ENCODE assay signal across 8 cellular contexts in the genomic region with DNA sequence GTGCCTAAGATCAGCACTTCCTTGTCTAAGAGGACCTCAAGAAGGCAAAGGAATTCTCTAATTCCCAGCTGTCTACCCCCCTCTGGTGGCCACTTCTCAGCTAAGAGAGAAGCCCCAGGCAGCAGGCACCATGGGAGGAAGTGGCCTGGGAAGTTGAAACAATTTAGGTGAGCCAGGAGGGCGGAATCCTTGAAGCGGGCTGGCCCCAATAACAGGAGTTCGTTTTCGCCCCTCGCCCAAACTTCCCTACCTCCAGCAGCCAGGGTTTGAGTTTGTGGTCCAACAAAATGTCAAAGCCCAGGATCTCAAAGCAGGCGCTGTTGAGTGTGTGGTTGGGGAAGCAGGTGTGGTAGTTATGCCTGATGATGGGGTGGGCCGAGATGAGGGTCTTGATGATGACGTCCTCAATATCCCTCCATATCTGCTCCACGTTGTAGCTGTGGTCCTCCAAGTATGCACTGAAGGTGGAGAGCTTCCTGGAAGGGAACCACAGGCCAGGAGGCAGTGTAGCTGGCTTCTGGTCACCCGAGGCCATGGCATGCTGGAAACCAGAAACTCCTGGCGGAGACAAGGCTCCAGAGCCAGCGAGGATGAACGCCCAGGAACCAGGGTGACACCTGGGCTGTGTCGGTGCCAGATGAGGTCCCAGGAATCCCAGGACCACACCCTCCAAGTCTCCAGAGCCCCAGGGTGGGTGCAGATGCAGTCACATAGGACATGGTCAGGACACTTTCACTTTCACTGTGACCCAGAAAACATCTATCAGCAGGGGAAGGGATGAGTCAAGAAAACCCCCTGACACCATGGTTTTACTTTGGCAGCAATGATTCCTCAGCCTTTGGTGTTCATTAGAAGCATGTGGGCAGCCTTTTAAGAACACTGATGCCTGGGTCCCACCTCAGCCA. TPM values are rescaled to one million over a fixed set of nuclear protein-coding genes. Genes with fewer than 3 reads are reported as not detected.
DNase-seq lines count a peak whose midpoint lies in the region; ATAC-seq, FAIRE-seq and TF ChIP-seq lines count a peak whose summit lies in the region.

No MANE protein-coding gene starts in this region.

- H3K4me1 ChIP-seq in ACC112 (ENCODE audit: control insufficient read depth, insufficient read depth, low read length, unreplicated experiment), result peaks cover 26% of the 10 kb centered on the region
- H3K4me1 ChIP-seq in HepG2 (ENCODE audit: insufficient read depth, low read length), result peaks cover 61% of the 10 kb centered on the region

- BruUV-seq in HepG2 (replicated peaks; lab: Mats Ljungman, UMichigan), result no TSS peak

- WGBS in HepG2 (ENCODE audit: low lambda C conversion rate), result 23% methylated on average over 14 of the region's 14 CpGs

- H3K27ac ChIP-seq in ACC112 (ENCODE audit: low read depth, low read length) (no peak overlapping the region), HepG2 (ENCODE audit: extremely low read length, insufficient read depth, low read length) (no peak overlapping the region)

- H3K4me3 Mint-ChIP-seq in stimulated activated naive CD8-positive, alpha-beta T cell treated with anti-CD3 and anti-CD28 coated beads, Interleukin-15, Interleukin-2, amounts not matched to agents 100 ng/mL and 50 ng/mL, for 24 hours, result no peak overlapping the region

- TF ChIP-seq RAD21 in HepG2 (CRISPR knock-in tag; IDR thresholded peaks at IDR 0.05), result peak; percentile 71

- CTCF ChIA-PET in HepG2 (lab: Yijun Ruan, JAX; ENCODE audit: low intra/inter-chr PET ratio, low total read pairs), result interaction anchor here (1.1 to 3.6 kb wide), 8 partner anchors 14 to 120 kb away, joined by 3 to 37 read pairs (median 10); a partner anchor contains a TSS

- TF ChIP-seq POLR2A in HepG2 (IDR thresholded peaks at IDR 0.05; ENCODE audit: insufficient read depth in 1 of 2, low read depth in 2 of 2, low read length in 2 of 2), result no peak

- H3K79me2 ChIP-seq in ACC112 (ENCODE audit: control insufficient read depth, insufficient read depth, low read length, unreplicated experiment) (no peaks in the 10 kb centered on the region), HepG2 (ENCODE audit: insufficient read depth, low read length) (no peaks in the 10 kb centered on the region)

- H3K9me3 ChIP-seq in HepG2 (ENCODE audit: low read length), result no peaks in the 10 kb centered on the region

- peaks cover 18% of the 10 kb centered on the region for H3K4me1 Mint-ChIP-seq in stimulated activated naive CD8-positive, alpha-beta T cell treated with anti-CD3 and anti-CD28 coated beads, Interleukin-15, Interleukin-2, amounts not matched to agents 100 ng/mL and 50 ng/mL, for 24 hours (ENCODE audit: low read depth)

- H3K27me3 ChIP-seq in ACC112 (ENCODE audit: insufficient read depth, low read length) (peaks cover 30% of the 10 kb centered on the region), HepG2 (ENCODE audit: control insufficient read depth in 1 of 2, insufficient read depth in 2 of 2, low read length in 2 of 2) (peaks cover 1 to 11% of the 10 kb centered on the region in 2 experiments; a peak in 2 of 5 replicates)

- TF ChIP-seq EP300 in HepG2 (IDR thresholded peaks at IDR 0.05; ENCODE audit: low read depth in 2 of 2, low read length in 2 of 2), result no peak
- TF ChIP-seq EP300 in HepG2 (CRISPR knock-in tag; IDR thresholded peaks at IDR 0.05; ENCODE audit: borderline replicate concordance), result no peak

- no peaks in the 10 kb centered on the region for H3K36me3 Mint-ChIP-seq in stimulated activated naive CD8-positive, alpha-beta T cell treated with anti-CD3 and anti-CD28 coated beads, Interleukin-15, Interleukin-2, amounts not matched to agents 100 ng/mL and 50 ng/mL, for 24 hours (ENCODE audit: low read depth)

- FAIRE-seq in HepG2 (lab: Jason Lieb, UNC), result peak; percentile 68

- H3K4me3 ChIP-seq in ACC112 (ENCODE audit: low read depth, low read length) (peak overlapping the region; percentile 18; the same call in 1 of the 2 replicates), HepG2 (replicated peaks in 1 of 3; ENCODE audit: insufficient read depth in 1 of 3, low read depth in 2 of 3, low read length in 3 of 3) (peak overlapping the region; percentile 34 to 70 (median 58))

- peak; percentile 71 for ATAC-seq in HepG2
- ATAC-seq in GM18861 (IDR thresholded peaks at IDR 0.05; ENCODE audit: unreplicated experiment), result no peak

- H3K4me2 ChIP-seq in HepG2 (ENCODE audit: low read depth, low read length), result peak overlapping the region; percentile 94

- H3K9ac ChIP-seq in HepG2 (ENCODE audit: insufficient read depth, low read depth, low read length), result peak overlapping the region; percentile 57

- DNase-seq in G401 (ENCODE audit: low spot score) (peak; percentile 63), LHCN-M2 (ENCODE audit: low read depth) (peak; percentile 84), SKM-1 treated with dmso at 0.1 percent for 144 hours (lab: John Stamatoyannopoulos, UW; ENCODE audit: unreplicated experiment) (peak; percentile 55), dedifferentiated amniotic fluid mesenchymal stem cell (ENCODE audit: extremely low spot score) (peak; percentile 82), HepG2 (ENCODE audit: low spot score) (peak; percentile 80)

- no peaks in the 10 kb centered on the region for H3K9me3 Mint-ChIP-seq in stimulated activated naive CD8-positive, alpha-beta T cell treated with anti-CD3 and anti-CD28 coated beads, Interleukin-15, Interleukin-2, amounts not matched to agents 100 ng/mL and 50 ng/mL, for 24 hours

- peaks cover 42% of the 10 kb centered on the region for H3K27me3 Mint-ChIP-seq in stimulated activated naive CD8-positive, alpha-beta T cell treated with anti-CD3 and anti-CD28 coated beads, Interleukin-15, Interleukin-2, amounts not matched to agents 100 ng/mL and 50 ng/mL, for 24 hours

- intact Hi-C loops in HepG2 (cut with micrococcal nuclease; ENCODE audit: unreplicated experiment), result loop anchor here (1.0 to 2.0 kb wide), 3 partner anchors 67 to 120 kb away; no protein-coding TSS in a partner anchor

- in situ Hi-C loops in G401 (cut with HindIII; ENCODE audit: low sequenced_read_pairs) (no loop called here), HepG2 (cut with HindIII; ENCODE audit: extremely low pct_ligation_motif_present, low pct_unique_long_range_greater_than_20kb) (loop anchor here (5.0 kb wide), 1 partner anchor 119 kb away; no protein-coding TSS in a partner anchor)

- H2AFZ ChIP-seq in ACC112 (ENCODE audit: low read length, unreplicated experiment), result peak overlapping the region; percentile 30
- H2AFZ ChIP-seq in HepG2 (ENCODE audit: low read length), result peak overlapping the region; percentile 78

- POLR2A ChIA-PET in HepG2 (lab: Yijun Ruan, JAX), result interaction anchor here (1.1 to 1.4 kb wide), 3 partner anchors 10 to 101 kb away, joined by 3 to 5 read pairs (median 5); a partner anchor contains a TSS

- H4K20me1 ChIP-seq in HepG2 (ENCODE audit: insufficient read depth, low read length), result no peaks in the 10 kb centered on the region

- H3K27ac Mint-ChIP-seq in stimulated activated naive CD8-positive, alpha-beta T cell treated with anti-CD3 and anti-CD28 coated beads, Interleukin-15, Interleukin-2, amounts not matched to agents 100 ng/mL and 50 ng/mL, for 24 hours, result peak overlapping the region; percentile 34

- TF ChIP-seq CTCF in HepG2 (CRISPR knock-in tag; IDR thresholded peaks at IDR 0.05), result peak; percentile 93

- no peaks in the 10 kb centered on the region for H3K36me3 ChIP-seq in ACC112 (ENCODE audit: insufficient read depth, low read length)
- H3K36me3 ChIP-seq in HepG2 (replicated peaks in 1 of 2; ENCODE audit: control insufficient read depth in 1 of 2, insufficient read depth in 2 of 2, low read length in 2 of 2), result no peaks in the 10 kb centered on the region

RNA-seq across cellular contexts. Expression of a gene that starts 25.6 kb away (rescaled TPM):
- total RNA-seq in G401 (2014; rRNA removed; shearing (Covaris generic)), result 6.9 and 9.4 TPM in 2 replicates
- total RNA-seq in LHCN-M2 (2014; rRNA removed), result not detected in 2 replicates
- 0.01 TPM for polyA plus RNA-seq in LHCN-M2 (2012)
- 0.04 TPM in 1 of 2 replicates, not detected in the other for total RNA-seq in HepG2 (2016; rRNA removed; fragmentation: Illumina TruSeq; extraction: Trizol)
- total RNA-seq in HepG2 (2016; cell fraction: cytosol; rRNA removed; fragmentation: Illumina TruSeq; extraction: Trizol; ENCODE audit: low read depth), result not detected in 2 replicates
- total RNA-seq in HepG2 (2016; cell fraction: insoluble cytoplasmic fraction; rRNA removed; fragmentation: Illumina TruSeq; extraction: Trizol), result 0.09 TPM in 1 of 2 replicates, not detected in the other
- 0.12 TPM in 1 of 2 replicates, not detected in the other for total RNA-seq in HepG2 (2016; cell fraction: membrane; rRNA removed; fragmentation: Illumina TruSeq; extraction: Trizol)
- not detected in 2 replicates for total RNA-seq in HepG2 (2016; cell fraction: nucleus; rRNA removed; fragmentation: Illumina TruSeq; extraction: Trizol)
- polyA plus RNA-seq in HepG2 (2011; rRNA removed), result 0.08 and 0.25 TPM in 2 replicates
- 0.05 and 0.14 TPM in 2 replicates for polyA plus RNA-seq in HepG2 (2011; cell fraction: cytosol; rRNA removed)
- 0.23 and 0.45 TPM in 2 replicates for polyA plus RNA-seq in HepG2 (2011; cell fraction: nucleus; rRNA removed)
- 0.19 and 0.25 TPM in 2 replicates for polyA plus RNA-seq in HepG2 (2012)
- polyA plus RNA-seq in HepG2 (2016; cell fraction: cytosol; fragmentation: Illumina TruSeq; extraction: Trizol; ENCODE audit: low read depth), result 0.07 TPM in 1 of 2 replicates, not detected in the other
- polyA plus RNA-seq in HepG2 (2016; cell fraction: insoluble cytoplasmic fraction; fragmentation: Illumina TruSeq; extraction: Trizol; ENCODE audit: low read depth), result not detected in 2 replicates
- polyA plus RNA-seq in HepG2 (2016; cell fraction: membrane; fragmentation: Illumina TruSeq; extraction: Trizol; ENCODE audit: low read depth), result not detected in 2 replicates
- polyA plus RNA-seq in HepG2 (2016; cell fraction: nucleus; fragmentation: Illumina TruSeq; extraction: Trizol; ENCODE audit: insufficient read depth, low read depth), result not detected in 2 replicates
- polyA minus RNA-seq in HepG2 (2011; rRNA and poly(A)+ RNA removed; ENCODE audit: low replicate concordance), result 0.16 and 0.40 TPM in 2 replicates
- not detected in 2 replicates for polyA minus RNA-seq in HepG2 (2011; cell fraction: cytosol; rRNA and poly(A)+ RNA removed)
- 0.26 and 1.1 TPM in 2 replicates for polyA minus RNA-seq in HepG2 (2011; cell fraction: nucleus; rRNA and poly(A)+ RNA removed)

RNA-seq across cellular contexts. Expression of a gene that starts 39.5 kb away (rescaled TPM):
- 37.8 and 66.1 TPM in 2 replicates for total RNA-seq in G401 (2014; rRNA removed; shearing (Covaris generic))
- 43.7 and 61.7 TPM in 2 replicates for total RNA-seq in LHCN-M2 (2014; rRNA removed)
- polyA plus RNA-seq in LHCN-M2 (2012), result 52.3 TPM
- 72.9 and 112 TPM in 2 replicates for total RNA-seq in HepG2 (2016; rRNA removed; fragmentation: Illumina TruSeq; extraction: Trizol)
- total RNA-seq in HepG2 (2016; cell fraction: cytosol; rRNA removed; fragmentation: Illumina TruSeq; extraction: Trizol; ENCODE audit: low read depth), result 21.1 and 22.6 TPM in 2 replicates
- 71.0 and 100 TPM in 2 replicates for total RNA-seq in HepG2 (2016; cell fraction: insoluble cytoplasmic fraction; rRNA removed; fragmentation: Illumina TruSeq; extraction: Trizol)
- total RNA-seq in HepG2 (2016; cell fraction: membrane; rRNA removed; fragmentation: Illumina TruSeq; extraction: Trizol), result 38.8 and 53.3 TPM in 2 replicates
- 38.1 and 38.5 TPM in 2 replicates for total RNA-seq in HepG2 (2016; cell fraction: nucleus; rRNA removed; fragmentation: Illumina TruSeq; extraction: Trizol)
- polyA plus RNA-seq in HepG2 (2011; rRNA removed), result 109 and 111 TPM in 2 replicates
- polyA plus RNA-seq in HepG2 (2011; cell fraction: cytosol; rRNA removed), result 33.3 and 42.4 TPM in 2 replicates
- 39.4 and 47.3 TPM in 2 replicates for polyA plus RNA-seq in HepG2 (2011; cell fraction: nucleus; rRNA removed)
- polyA plus RNA-seq in HepG2 (2012), result 114 and 117 TPM in 2 replicates
- polyA plus RNA-seq in HepG2 (2016; cell fraction: cytosol; fragmentation: Illumina TruSeq; extraction: Trizol; ENCODE audit: low read depth), result 17.4 and 17.6 TPM in 2 replicates
- polyA plus RNA-seq in HepG2 (2016; cell fraction: insoluble cytoplasmic fraction; fragmentation: Illumina TruSeq; extraction: Trizol; ENCODE audit: low read depth), result 96.0 and 107 TPM in 2 replicates
- polyA plus RNA-seq in HepG2 (2016; cell fraction: membrane; fragmentation: Illumina TruSeq; extraction: Trizol; ENCODE audit: low read depth), result 19.3 and 24.7 TPM in 2 replicates
- 44.4 and 49.5 TPM in 2 replicates for polyA plus RNA-seq in HepG2 (2016; cell fraction: nucleus; fragmentation: Illumina TruSeq; extraction: Trizol; ENCODE audit: insufficient read depth, low read depth)
- 62.7 and 120 TPM in 2 replicates for polyA minus RNA-seq in HepG2 (2011; rRNA and poly(A)+ RNA removed; ENCODE audit: low replicate concordance)
- 46.2 and 66.1 TPM in 2 replicates for polyA minus RNA-seq in HepG2 (2011; cell fraction: cytosol; rRNA and poly(A)+ RNA removed)
- 65.1 and 99.0 TPM in 2 replicates for polyA minus RNA-seq in HepG2 (2011; cell fraction: nucleus; rRNA and poly(A)+ RNA removed)
